Comparison of ENCODE assay signal across 23 cellular contexts in genomic region chr15:61030451-61030850, GRCh38.
"Had no signal": no experiment of that assay in that cellular context is flagged by ENCODE, and none has a peak within 500 bp of the region (broad histone marks: within the 10 kb centered on the region; RNA-seq: fewer than 3 reads in every experiment).

No MANE protein-coding gene starts in this region.

- H3K4me3 ChIP-seq: Peyer's patch had no signal

- ATAC-seq: activated CD4-positive, alpha-beta T cell treated with anti-CD3 and anti-CD28 coated beads for 36 hours; activated T-helper 17 cell treated with anti-CD3 and anti-CD28 coated beads, Interleukin-2, amount 50 U/mL, for 72 hours had no signal

- H3K27ac ChIP-seq: Peyer's patch, VCaP had no signal

- FAIRE-seq: astrocyte had no signal

- H3K9me3 ChIP-seq: Peyer's patch had no signal

- H3K27me3 ChIP-seq: Peyer's patch had no signal

- H3K36me3 ChIP-seq: Peyer's patch had no signal

- DNase-seq: activated CD4-positive, alpha-beta memory T cell treated with anti-CD3 and anti-CD28 coated beads, Interleukin-2, amount 10 ng/mL, durations not matched to agents 7 days and 5 days; activated CD4-positive, alpha-beta T cell treated with anti-CD3 and anti-CD28 coated beads for 36 hours; activated CD4-positive, alpha-beta T cell treated with anti-CD3 and anti-CD28 coated beads, Interleukin-2, amount 50 U/mL, for 1 hour; activated CD4-positive, CD25-positive, alpha-beta regulatory T cell; activated gamma-delta T cell; activated naive CD4-positive, alpha-beta T cell treated with anti-CD3 and anti-CD28 coated beads for 36 hours; activated T-cell treated with anti-CD3 and anti-CD28 coated beads for 4 hours; activated T-cell treated with anti-CD3 and anti-CD28 coated beads, Interleukin-2, amount 50 U/mL, for 48 hours; amygdala; MM.1S; NCI-H1105; NCI-H1436; NCI-H1694 treated with DMSO at 0.1 percent for 48 hours; NCI-H2029 treated with DMSO at 0.1 percent for 48 hours; NCI-H510A treated with DMSO at 0.1 percent for 48 hours; NCI-H69; NK-92 treated with Interleukin-12 subunit alpha and Interleukin-12 subunit beta, amount 100 ng/mL, for 24 hours; Peyer's patch; SHP77 treated with DMSO at 0.1 percent for 48 hours; T-helper 1 cell had no signal
